ENCODE assay signal across 25 cellular contexts in genomic region chr6:3708540-3708939, GRCh38.
"Had no signal": no experiment of that assay in that cellular context is flagged by ENCODE, and none has a peak within 500 bp of the region (broad histone marks: within the 10 kb centered on the region; RNA-seq: fewer than 3 reads in every experiment).

No MANE protein-coding gene starts in this region.

- H3K27ac ChIP-seq: neural progenitor cell, ovary, parathyroid adenoma, psoas muscle, right lobe of liver, sigmoid colon, suprapubic skin, testis, tibial artery, transverse colon, upper lobe of right lung, uterus had no signal

- ATAC-seq: natural killer cell; psoas muscle; right cardiac atrium; right lobe of liver; stimulated activated effector memory CD8-positive, alpha-beta T cell treated with anti-CD3 and anti-CD28 coated beads, Interleukin-12 subunit alpha, Interleukin-12 subunit beta, amount 100 ng/mL, for 72 hours; stimulated activated naive B cell treated with anti-CD40 and anti-IgM and Interleukin-4, amounts not matched to agents 10 μg/mL and 1 μg/mL and 100 μg/mL, for 72 hours; stimulated activated naive CD8-positive, alpha-beta T cell treated with anti-CD3 and anti-CD28 coated beads, Interleukin-15, amount 100 ng/mL, for 72 hours; stimulated activated naive CD8-positive, alpha-beta T cell treated with anti-CD3 and anti-CD28 coated beads, Interleukin-15, Interleukin-2, amounts not matched to agents 100 U/mL and 50 U/mL, for 24 hours; upper lobe of right lung had no signal

- DNase-seq: natural killer cell; occipital lobe; ovary; psoas muscle; right cardiac atrium; right lobe of liver; sigmoid colon; small intestine; stimulated activated CD4-positive, alpha-beta T cell treated with anti-CD3 and anti-CD28 coated beads, Interleukin-15, amount 100 ng/mL, for 24 hours; stimulated activated CD4-positive, alpha-beta T cell treated with anti-CD3 and anti-CD28 coated beads, Interleukin-2, amount 100 ng/mL, for 24 hours; stimulated activated CD4-positive, alpha-beta T cell treated with anti-CD3 and anti-CD28 coated beads, Interleukin-2, amount 100 ng/mL, for 48 hours; stimulated activated CD4-positive, alpha-beta T cell treated with anti-CD3 and anti-CD28 coated beads, Interleukin-4, amount 100 ng/mL, for 24 hours; stimulated activated naive B cell treated with anti-CD40 and anti-IgM and Interleukin-4, amounts not matched to agents 10 μg/mL and 1 μg/mL and 100 μg/mL, for 72 hours; stimulated activated naive CD8-positive, alpha-beta T cell treated with anti-CD3 and anti-CD28 coated beads, Interleukin-15, amount 100 ng/mL, for 72 hours; stimulated activated naive CD8-positive, alpha-beta T cell treated with anti-CD3 and anti-CD28 coated beads, Interleukin-15, Interleukin-2, amounts not matched to agents 100 U/mL and 50 U/mL, for 24 hours; substantia nigra; testis; tibial artery; transverse colon; upper lobe of right lung; uterus had no signal

- H3K4me3 ChIP-seq: neural progenitor cell, ovary, psoas muscle, right lobe of liver, sigmoid colon, suprapubic skin, testis, tibial artery, transverse colon, upper lobe of right lung, uterus had no signal
